In genomic region chr16:85571563-85571812, GRCh38 we compare ENCODE assay signal across 2 cellular contexts.
TF ChIP-seq lines count a peak whose summit lies in the region.

No MANE protein-coding gene starts in this region.

TF ChIP-seq in K562, 482 proteins besides CTCF, POLR2A, EP300 and RAD21 (continued from another document and continues in another):
- TF ChIP-seq, protein P1, sequence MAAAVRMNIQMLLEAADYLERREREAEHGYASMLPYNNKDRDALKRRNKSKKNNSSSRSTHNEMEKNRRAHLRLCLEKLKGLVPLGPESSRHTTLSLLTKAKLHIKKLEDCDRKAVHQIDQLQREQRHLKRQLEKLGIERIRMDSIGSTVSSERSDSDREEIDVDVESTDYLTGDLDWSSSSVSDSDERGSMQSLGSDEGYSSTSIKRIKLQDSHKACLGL (CRISPR knock-in tag; IDR thresholded peaks at IDR 0.05; ENCODE audit: borderline replicate concordance, poor library complexity, severe bottlenecking) = peak; percentile 4
- 0 out of 2 replicates have a peak, but pooled peaks have one; percentile 41 for TF ChIP-seq KLF1 (tag; IDR thresholded peaks at IDR 0.05)
- TF ChIP-seq, protein P2, sequence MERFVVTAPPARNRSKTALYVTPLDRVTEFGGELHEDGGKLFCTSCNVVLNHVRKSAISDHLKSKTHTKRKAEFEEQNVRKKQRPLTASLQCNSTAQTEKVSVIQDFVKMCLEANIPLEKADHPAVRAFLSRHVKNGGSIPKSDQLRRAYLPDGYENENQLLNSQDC (CRISPR knock-in tag; IDR thresholded peaks at IDR 0.05) = no peak
- 0 out of 2 replicates have a peak, but pooled peaks have one; percentile 10 for TF ChIP-seq MYC (IDR thresholded peaks at IDR 0.05; ENCODE audit: low read depth, low read length)
- 0 out of 2 replicates have a peak, but pooled peaks have one; percentile 0 for TF ChIP-seq MYC (CRISPR knock-in tag; IDR thresholded peaks at IDR 0.05; ENCODE audit: borderline replicate concordance, low read depth)
- no peak for TF ChIP-seq RBM14 (IDR thresholded peaks at IDR 0.05; ENCODE audit: borderline replicate concordance, insufficient read depth, low read depth, low read length)
- TF ChIP-seq CEBPG (CRISPR knock-in tag; IDR thresholded peaks at IDR 0.05) = no peak
- no peak for TF ChIP-seq CEBPG (tag; conservative IDR thresholded peaks at IDR 0.05 in 1 of 2, IDR thresholded peaks at IDR 0.05 in 1 of 2)
- TF ChIP-seq HDAC6 (IDR thresholded peaks at IDR 0.05; ENCODE audit: low read depth, low read length) = no peak
- 0 out of 2 replicates have a peak, but pooled peaks have one; percentile 27 for TF ChIP-seq RBFOX2 (IDR thresholded peaks at IDR 0.05; ENCODE audit: low read depth, low read length)
- TF ChIP-seq CHD2 (IDR thresholded peaks at IDR 0.05; ENCODE audit: low read depth, low read length) = no peak
- TF ChIP-seq DPF2 (IDR thresholded peaks at IDR 0.05) = no peak
- TF ChIP-seq, protein P3, sequence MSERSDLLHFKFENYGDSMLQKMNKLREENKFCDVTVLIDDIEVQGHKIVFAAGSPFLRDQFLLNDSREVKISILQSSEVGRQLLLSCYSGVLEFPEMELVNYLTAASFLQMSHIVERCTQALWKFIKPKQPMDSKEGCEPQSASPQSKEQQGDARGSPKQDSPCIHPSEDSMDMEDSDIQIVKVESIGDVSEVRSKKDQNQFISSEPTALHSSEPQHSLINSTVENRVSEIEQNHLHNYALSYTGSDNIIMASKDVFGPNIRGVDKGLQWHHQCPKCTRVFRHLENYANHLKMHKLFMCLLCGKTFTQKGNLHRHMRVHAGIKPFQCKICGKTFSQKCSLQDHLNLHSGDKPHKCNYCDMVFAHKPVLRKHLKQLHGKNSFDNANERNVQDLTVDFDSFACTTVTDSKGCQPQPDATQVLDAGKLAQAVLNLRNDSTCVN (CRISPR knock-in tag; IDR thresholded peaks at IDR 0.05) = no peak
- no peak for TF ChIP-seq ZNF212 (CRISPR knock-in tag; IDR thresholded peaks at IDR 0.05)
- peak; percentile 19; the same call in 1 of the 2 replicates for TF ChIP-seq ZNF121 (CRISPR knock-in tag; conservative IDR thresholded peaks at IDR 0.05)
- no peak for TF ChIP-seq TAF15 (IDR thresholded peaks at IDR 0.05; ENCODE audit: low read depth, low read length)
- TF ChIP-seq MED1 (CRISPR knock-in tag; IDR thresholded peaks at IDR 0.05; ENCODE audit: borderline replicate concordance) = no peak
- TF ChIP-seq, protein P4, sequence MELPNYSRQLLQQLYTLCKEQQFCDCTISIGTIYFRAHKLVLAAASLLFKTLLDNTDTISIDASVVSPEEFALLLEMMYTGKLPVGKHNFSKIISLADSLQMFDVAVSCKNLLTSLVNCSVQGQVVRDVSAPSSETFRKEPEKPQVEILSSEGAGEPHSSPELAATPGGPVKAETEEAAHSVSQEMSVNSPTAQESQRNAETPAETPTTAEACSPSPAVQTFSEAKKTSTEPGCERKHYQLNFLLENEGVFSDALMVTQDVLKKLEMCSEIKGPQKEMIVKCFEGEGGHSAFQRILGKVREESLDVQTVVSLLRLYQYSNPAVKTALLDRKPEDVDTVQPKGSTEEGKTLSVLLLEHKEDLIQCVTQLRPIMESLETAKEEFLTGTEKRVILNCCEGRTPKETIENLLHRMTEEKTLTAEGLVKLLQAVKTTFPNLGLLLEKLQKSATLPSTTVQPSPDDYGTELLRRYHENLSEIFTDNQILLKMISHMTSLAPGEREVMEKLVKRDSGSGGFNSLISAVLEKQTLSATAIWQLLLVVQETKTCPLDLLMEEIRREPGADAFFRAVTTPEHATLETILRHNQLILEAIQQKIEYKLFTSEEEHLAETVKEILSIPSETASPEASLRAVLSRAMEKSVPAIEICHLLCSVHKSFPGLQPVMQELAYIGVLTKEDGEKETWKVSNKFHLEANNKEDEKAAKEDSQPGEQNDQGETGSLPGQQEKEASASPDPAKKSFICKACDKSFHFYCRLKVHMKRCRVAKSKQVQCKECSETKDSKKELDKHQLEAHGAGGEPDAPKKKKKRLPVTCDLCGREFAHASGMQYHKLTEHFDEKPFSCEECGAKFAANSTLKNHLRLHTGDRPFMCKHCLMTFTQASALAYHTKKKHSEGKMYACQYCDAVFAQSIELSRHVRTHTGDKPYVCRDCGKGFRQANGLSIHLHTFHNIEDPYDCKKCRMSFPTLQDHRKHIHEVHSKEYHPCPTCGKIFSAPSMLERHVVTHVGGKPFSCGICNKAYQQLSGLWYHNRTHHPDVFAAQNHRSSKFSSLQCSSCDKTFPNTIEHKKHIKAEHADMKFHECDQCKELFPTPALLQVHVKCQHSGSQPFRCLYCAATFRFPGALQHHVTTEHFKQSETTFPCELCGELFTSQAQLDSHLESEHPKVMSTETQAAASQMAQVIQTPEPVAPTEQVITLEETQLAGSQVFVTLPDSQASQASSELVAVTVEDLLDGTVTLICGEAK (IDR thresholded peaks at IDR 0.05) = no peak
- TF ChIP-seq, protein P4 (CRISPR knock-in tag; IDR thresholded peaks at IDR 0.05) = no peak
- no peak for TF ChIP-seq MTF1 (CRISPR knock-in tag; IDR thresholded peaks at IDR 0.05; ENCODE audit: borderline replicate concordance)
- no peak for TF ChIP-seq ZNF707 (CRISPR knock-in tag; conservative IDR thresholded peaks at IDR 0.05)

TF ChIP-seq in HEK293T, 16 proteins besides CTCF, POLR2A, EP300 and RAD21 (continued from another document):
- TF ChIP-seq, protein P5, sequence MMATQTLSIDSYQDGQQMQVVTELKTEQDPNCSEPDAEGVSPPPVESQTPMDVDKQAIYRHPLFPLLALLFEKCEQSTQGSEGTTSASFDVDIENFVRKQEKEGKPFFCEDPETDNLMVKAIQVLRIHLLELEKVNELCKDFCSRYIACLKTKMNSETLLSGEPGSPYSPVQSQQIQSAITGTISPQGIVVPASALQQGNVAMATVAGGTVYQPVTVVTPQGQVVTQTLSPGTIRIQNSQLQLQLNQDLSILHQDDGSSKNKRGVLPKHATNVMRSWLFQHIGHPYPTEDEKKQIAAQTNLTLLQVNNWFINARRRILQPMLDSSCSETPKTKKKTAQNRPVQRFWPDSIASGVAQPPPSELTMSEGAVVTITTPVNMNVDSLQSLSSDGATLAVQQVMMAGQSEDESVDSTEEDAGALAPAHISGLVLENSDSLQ (IDR thresholded peaks at IDR 0.05) = no peak
- no peak for TF ChIP-seq FOXM1 (IDR thresholded peaks at IDR 0.05; ENCODE audit: borderline replicate concordance)
- no peak for TF ChIP-seq NFRKB (IDR thresholded peaks at IDR 0.05)
- TF ChIP-seq ARNT (IDR thresholded peaks at IDR 0.05) = no peak
- TF ChIP-seq TARDBP (IDR thresholded peaks at IDR 0.05) = no peak
- TF ChIP-seq HDGF (IDR thresholded peaks at IDR 0.05; ENCODE audit: borderline replicate concordance) = no peak
- TF ChIP-seq LEF1 (IDR thresholded peaks at IDR 0.05; ENCODE audit: borderline replicate concordance) = no peak
- no peak for TF ChIP-seq SP1 (IDR thresholded peaks at IDR 0.05)
- no peak for TF ChIP-seq L3MBTL2 (conservative IDR thresholded peaks at IDR 0.05)
- TF ChIP-seq CTBP1 (IDR thresholded peaks at IDR 0.05; ENCODE audit: borderline replicate concordance) = no peak
